Comparison of ENCODE assay signal across 18 cellular contexts in the genomic region with DNA sequence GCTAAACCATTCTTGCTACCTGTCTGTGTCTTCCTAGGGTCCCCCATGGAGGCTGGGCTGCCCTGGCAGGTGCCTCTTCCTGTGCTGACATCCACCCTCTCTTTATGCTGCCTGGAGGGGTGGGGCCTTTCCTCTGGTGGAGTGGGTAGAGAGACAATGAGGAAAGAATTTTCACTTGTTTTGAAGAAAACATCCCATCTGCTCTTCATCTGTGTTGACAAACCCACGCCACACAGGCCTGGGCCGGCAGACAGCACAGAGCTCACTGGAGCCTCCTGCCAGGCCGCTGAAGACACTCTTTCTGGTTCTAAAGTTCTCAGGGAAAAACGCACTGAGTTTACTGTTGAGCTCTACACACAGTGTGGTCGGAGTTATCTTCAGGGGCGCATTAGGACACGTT.
DNase-seq lines count a peak whose midpoint lies in the region; ATAC-seq and TF ChIP-seq lines count a peak whose summit lies in the region.
"Had no signal": no experiment of that assay in that cellular context is flagged by ENCODE, and none has a peak within 500 bp of the region (broad histone marks: within the 10 kb centered on the region; RNA-seq: fewer than 3 reads in every experiment).

No MANE protein-coding gene starts in this region.

- H3K36me3 Mint-ChIP-seq in activated CD8-positive, alpha-beta memory T cell treated with anti-CD3 and anti-CD28 coated beads, Interleukin-2, amount 10 ng/mL, durations not matched to agents 7 days and 5 days: no peaks in the 10 kb centered on the region
- H3K36me3 Mint-ChIP-seq in CD8-positive, alpha-beta memory T cell: no peaks in the 10 kb centered on the region

- no peaks in the 10 kb centered on the region for H3K27me3 Mint-ChIP-seq in activated CD8-positive, alpha-beta memory T cell treated with anti-CD3 and anti-CD28 coated beads, Interleukin-2, amount 10 ng/mL, durations not matched to agents 7 days and 5 days
- no peaks in the 10 kb centered on the region for H3K27me3 Mint-ChIP-seq in CD8-positive, alpha-beta memory T cell

- peaks cover 9% of the 10 kb centered on the region for H3K9me3 Mint-ChIP-seq in activated CD8-positive, alpha-beta memory T cell treated with anti-CD3 and anti-CD28 coated beads, Interleukin-2, amount 10 ng/mL, durations not matched to agents 7 days and 5 days (ENCODE audit: low read depth)
- peaks cover 3 to 11% (median 9%) of the 10 kb centered on the region in 5 donors for H3K9me3 Mint-ChIP-seq in CD8-positive, alpha-beta memory T cell

- CTCF ChIA-PET in activated CD8-positive, alpha-beta memory T cell treated with anti-CD3 and anti-CD28 coated beads, Interleukin-2, amount 10 ng/mL, durations not matched to agents 7 days and 5 days (lab: Charles Lee): no interaction called here
- CTCF ChIA-PET in CD8-positive, alpha-beta memory T cell (lab: Charles Lee): no interaction called here

- peaks cover 0 to 23% (median 15%) of the 10 kb centered on the region in 4 donors for H3K9me3 ChIP-seq in esophagus muscularis mucosa
- H3K9me3 ChIP-seq in upper lobe of right lung: peaks cover 8% of the 10 kb centered on the region
- H3K9me3 ChIP-seq in CD8-positive, alpha-beta memory T cell (ENCODE audit: low read length): no peaks in the 10 kb centered on the region

- H3K4me3 ChIP-seq in esophagus muscularis mucosa (no peak overlapping the region), upper lobe of right lung (no peak overlapping the region)
- H3K4me3 ChIP-seq in CD8-positive, alpha-beta memory T cell (ENCODE audit: low read length): no peak overlapping the region
- H3K4me3 ChIP-seq: GM23338, PC-9 had no signal

- no peaks in the 10 kb centered on the region for H3K4me1 Mint-ChIP-seq in activated CD8-positive, alpha-beta memory T cell treated with anti-CD3 and anti-CD28 coated beads, Interleukin-2, amount 10 ng/mL, durations not matched to agents 7 days and 5 days
- H3K4me1 Mint-ChIP-seq in CD8-positive, alpha-beta memory T cell: no peaks in the 10 kb centered on the region
- H3K4me1 Mint-ChIP-seq: GM23338 had no signal

- H3K36me3 ChIP-seq in esophagus muscularis mucosa (no peaks in the 10 kb centered on the region), upper lobe of right lung (no peaks in the 10 kb centered on the region)
- no peaks in the 10 kb centered on the region for H3K36me3 ChIP-seq in CD8-positive, alpha-beta memory T cell (ENCODE audit: insufficient read depth, low read length)

- intact Hi-C loops in esophagus muscularis mucosa (cut with DNase I) (no loop called here), upper lobe of right lung (cut with DNase I) (no loop called here)

- H3K4me3 Mint-ChIP-seq in activated CD8-positive, alpha-beta memory T cell treated with anti-CD3 and anti-CD28 coated beads, Interleukin-2, amount 10 ng/mL, durations not matched to agents 7 days and 5 days: no peak overlapping the region
- H3K4me3 Mint-ChIP-seq in CD8-positive, alpha-beta memory T cell: no peak overlapping the region
- H3K4me3 Mint-ChIP-seq: GM23338 had no signal

- POLR2A ChIA-PET in CD8-positive, alpha-beta memory T cell (lab: Charles Lee): no interaction called here

- TF ChIP-seq POLR2A in esophagus muscularis mucosa (IDR thresholded peaks at IDR 0.05; ENCODE audit: low read depth): no peak

- H3K27me3 ChIP-seq in esophagus muscularis mucosa (no peaks in the 10 kb centered on the region), upper lobe of right lung (no peaks in the 10 kb centered on the region)
- H3K27me3 ChIP-seq in CD8-positive, alpha-beta memory T cell (ENCODE audit: insufficient read depth, low read length, poor library complexity, severe bottlenecking): no peaks in the 10 kb centered on the region

- H3K27ac Mint-ChIP-seq in activated CD8-positive, alpha-beta memory T cell treated with anti-CD3 and anti-CD28 coated beads, Interleukin-2, amount 10 ng/mL, durations not matched to agents 7 days and 5 days: no peak overlapping the region
- H3K27ac Mint-ChIP-seq in CD8-positive, alpha-beta memory T cell: no peak overlapping the region
- H3K27ac Mint-ChIP-seq: GM23338 had no signal

- 75% methylated on average over 7 of the region's 7 CpGs for WGBS in esophagus muscularis mucosa

- no peak for TF ChIP-seq EP300 in esophagus muscularis mucosa (IDR thresholded peaks at IDR 0.05)

- H3K4me1 ChIP-seq in esophagus muscularis mucosa (no peaks in the 10 kb centered on the region), upper lobe of right lung (no peaks in the 10 kb centered on the region)
- H3K4me1 ChIP-seq in CD8-positive, alpha-beta memory T cell (ENCODE audit: insufficient read depth, low read length): no peaks in the 10 kb centered on the region

- no peak for ATAC-seq in activated CD8-positive, alpha-beta memory T cell treated with anti-CD3 and anti-CD28 coated beads, Interleukin-2, amount 10 ng/mL, durations not matched to agents 7 days and 5 days
- peak; percentile 9 for ATAC-seq in upper lobe of right lung
- ATAC-seq: GM23338, HCT116, SK-N-SH treated with all-trans-retinoic acid at 6 μM for 48 hours had no signal

- TF ChIP-seq CTCF in C4-2B (conservative IDR thresholded peaks at IDR 0.05) (no peak), esophagus muscularis mucosa (IDR thresholded peaks at IDR 0.05) (no peak), upper lobe of right lung (IDR thresholded peaks at IDR 0.05) (no peak)

- H3K27ac ChIP-seq in C4-2B (peak overlapping the region; percentile 51), esophagus muscularis mucosa (replicated peaks in 1 of 4) (no peak overlapping the region), upper lobe of right lung (no peak overlapping the region)
- H3K27ac ChIP-seq in CD8-positive, alpha-beta memory T cell (ENCODE audit: low read depth, low read length): no peak overlapping the region
- H3K27ac ChIP-seq: PC-9 had no signal

- DNase-seq in activated CD8-positive, alpha-beta memory T cell treated with anti-CD3 and anti-CD28 coated beads, Interleukin-2, amount 10 ng/mL, durations not matched to agents 7 days and 5 days: peak; percentile 5
- DNase-seq in activated CD8-positive, alpha-beta memory T cell treated with anti-CD3 and anti-CD28 coated beads, Interleukin-2, amount 50 U/mL, for 4 hours: no peak
- DNase-seq in esophagus muscularis mucosa (ENCODE audit: extremely low spot score): peak; percentile 90
- peak; percentile 8 for DNase-seq in upper lobe of right lung
- DNase-seq in CD8-positive, alpha-beta memory T cell: no peak
- no peak for DNase-seq in hepatic stellate cell (ENCODE audit: low spot score)
- DNase-seq: AML-193, DMS79 treated with DMSO at 0.1 percent for 48 hours, KG1, NCI-H1105 treated with DMSO at 0.1 percent for 48 hours, NCI-H226, NCI-H510A treated with DMSO at 0.1 percent for 48 hours, NCI-H748 treated with DMSO at 0.1 percent for 48 hours, PC-9 had no signal

Comparison
In these comparisons a context has a peak if more than half of its experiments do, and no peak if none do; other contexts are left out.
1. DNase-seq: peak in activated CD8-positive, alpha-beta memory T cell treated with anti-CD3 and anti-CD28 coated beads, Interleukin-2, amount 10 ng/mL, durations not matched to agents 7 days and 5 days (single experiment), esophagus muscularis mucosa (single experiment) and upper lobe of right lung (single experiment); none in activated CD8-positive, alpha-beta memory T cell treated with anti-CD3 and anti-CD28 coated beads, Interleukin-2, amount 50 U/mL, for 4 hours (single experiment), CD8-positive, alpha-beta memory T cell (0 of 5) and hepatic stellate cell (single experiment).